Comparison of ENCODE assay signal across 14 cellular contexts in the genomic region with DNA sequence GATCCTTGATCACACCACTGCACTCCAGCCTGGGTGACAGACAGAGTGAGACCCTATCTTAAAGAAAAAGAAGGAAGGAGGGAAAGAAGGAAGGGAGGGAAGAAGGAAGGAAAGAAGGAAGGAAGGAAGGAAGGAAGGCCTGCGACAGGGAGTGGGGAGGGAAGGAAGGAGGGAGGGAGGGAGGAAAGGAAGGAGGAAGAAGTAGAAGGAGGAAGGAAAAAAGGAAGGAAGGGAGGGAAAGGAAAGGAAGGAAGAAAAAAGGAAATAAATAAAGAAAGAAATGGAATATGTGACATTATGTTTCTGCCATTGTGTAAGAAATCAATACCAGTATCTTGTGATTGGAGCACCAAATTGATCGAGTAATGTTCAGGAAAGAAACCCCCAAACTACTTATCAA.
"Had no signal": no experiment of that assay in that cellular context is flagged by ENCODE, and none has a peak within 500 bp of the region (broad histone marks: within the 10 kb centered on the region; RNA-seq: fewer than 3 reads in every experiment).

No MANE protein-coding gene starts in this region.

- ATAC-seq: left lobe of liver; mucosa of descending colon; naive thymus-derived CD8-positive, alpha-beta T cell; T-cell; upper lobe of right lung had no signal

- H3K4me3 Mint-ChIP-seq: endodermal cell; naive thymus-derived CD8-positive, alpha-beta T cell; T-cell had no signal

- H3K36me3 ChIP-seq: suprapubic skin, upper lobe of right lung had no signal

- H3K9me3 Mint-ChIP-seq: endodermal cell; naive thymus-derived CD8-positive, alpha-beta T cell; T-cell had no signal

- DNase-seq: activated naive CD4-positive, alpha-beta T cell treated with Interleukin-2 at 50 U/mL for 16 hours; endodermal cell; islet precursor cell; mucosa of descending colon; naive thymus-derived CD8-positive, alpha-beta T cell; posterior cingulate gyrus; SK-N-SH; stimulated activated naive CD4-positive, alpha-beta T cell; T-cell; T1000; upper lobe of right lung had no signal

- H3K9me2 ChIP-seq: SK-N-SH had no signal

- H3K9me3 ChIP-seq: mucosa of descending colon, SK-N-SH, suprapubic skin, upper lobe of right lung had no signal

- H3K4me3 ChIP-seq: mucosa of descending colon, skin epidermis, suprapubic skin, upper lobe of right lung had no signal

- H3K27me3 ChIP-seq: suprapubic skin, upper lobe of right lung had no signal

- H3K4me2 ChIP-seq: SK-N-SH had no signal

- H3K27ac Mint-ChIP-seq: endodermal cell, T-cell had no signal

- H3K9ac ChIP-seq: SK-N-SH had no signal

- H3K27ac ChIP-seq: skin epidermis, suprapubic skin, upper lobe of right lung had no signal

- H3K27me3 Mint-ChIP-seq: T-cell had no signal
